Comparison of ENCODE assay signal across 9 cellular contexts in genomic region chr14:64541971-64542838, GRCh38. TPM values are rescaled to one million over a fixed set of nuclear protein-coding genes. Genes with fewer than 3 reads are reported as not detected.
A peak's percentile ranks its signal among the peaks of the same experiment; 100 is the strongest.
DNase-seq lines count a peak whose midpoint lies in the region; ATAC-seq and TF ChIP-seq lines count a peak whose summit lies in the region.
"Had no signal": no experiment of that assay in that cellular context is flagged by ENCODE, and none has a peak within 500 bp of the region (broad histone marks: within the 10 kb centered on the region; RNA-seq: fewer than 3 reads in every experiment).

No MANE protein-coding gene starts in this region.

- peaks cover 6% of the 10 kb centered on the region for H3K4me1 Mint-ChIP-seq in MCF 10A (ENCODE audit: insufficient read depth, unreplicated experiment)

- TF ChIP-seq CTCF in breast epithelium (IDR thresholded peaks at IDR 0.05) (no peak), MCF 10A (IDR thresholded peaks at IDR 0.05; ENCODE audit: unreplicated experiment) (no peak)

- no TSS peak for BruUV-seq in MCF 10A (replicated peaks; lab: Mats Ljungman, UMichigan)

- no peaks in the 10 kb centered on the region for H3K27me3 Mint-ChIP-seq in MCF 10A (ENCODE audit: insufficient read depth, unreplicated experiment)

- H3K9me3 Mint-ChIP-seq in MCF 10A (ENCODE audit: unreplicated experiment): no peaks in the 10 kb centered on the region

- H3K9me3 ChIP-seq in breast epithelium (peaks cover 0 to 7% of the 10 kb centered on the region in 2 donors), mesodermal cell (ENCODE audit: control insufficient read depth, low read length) (peaks cover 8% of the 10 kb centered on the region)

- H3K27ac Mint-ChIP-seq in MCF 10A (ENCODE audit: low read depth, unreplicated experiment): no peak overlapping the region

- TF ChIP-seq POLR2A in breast epithelium (IDR thresholded peaks at IDR 0.05): no peak

- H3K36me3 Mint-ChIP-seq in MCF 10A (ENCODE audit: insufficient read depth, unreplicated experiment): peaks cover 10% of the 10 kb centered on the region

- H3K36me3 ChIP-seq in breast epithelium: no peaks in the 10 kb centered on the region
- no peaks in the 10 kb centered on the region for H3K36me3 ChIP-seq in mesodermal cell (ENCODE audit: control insufficient read depth, insufficient read depth, low read length)
- no peaks in the 10 kb centered on the region for H3K36me3 ChIP-seq in urinary bladder (ENCODE audit: insufficient read depth)

- ATAC-seq in sciatic nerve (no peak), GM21619 (IDR thresholded peaks at IDR 0.05; ENCODE audit: unreplicated experiment) (no peak)

- WGBS in mesodermal cell (ENCODE audit: insufficient coverage in 2 of 2), 2 experiments: 20 to 25% methylated on average over 59 to 60 of the region's 61 CpGs
- WGBS in urinary bladder: 6% methylated on average over 61 of the region's 61 CpGs

- DNase-seq in breast epithelium (ENCODE audit: low spot score in 2 of 2): no peak
- no peak for DNase-seq in MCF 10A (ENCODE audit: unreplicated experiment)
- DNase-seq in caudate nucleus (lab: John Stamatoyannopoulos, UW): peak in 4 of 61 donors; percentile 3 to 42 (median 24)
- DNase-seq in sciatic nerve (ENCODE audit: low spot score): no peak
- no peak for DNase-seq in G401 (ENCODE audit: low spot score)
- DNase-seq: NCI-H524 treated with DMSO at 0.1 percent for 48 hours had no signal

- CTCF ChIA-PET in MCF 10A (lab: Yijun Ruan, JAX): interaction anchor here (0.5 to 5.9 kb wide), 7 partner anchors 8 to 369 kb away, joined by 3 to 53 read pairs (median 3); partner anchors contain the start of gene PPP1R36

- no peaks in the 10 kb centered on the region for H3K27me3 ChIP-seq in breast epithelium

- no peak overlapping the region for H3K4me3 Mint-ChIP-seq in MCF 10A (ENCODE audit: unreplicated experiment)

- no peaks in the 10 kb centered on the region for H3K4me1 ChIP-seq in breast epithelium
- no peaks in the 10 kb centered on the region for H3K4me1 ChIP-seq in mesodermal cell (ENCODE audit: control insufficient read depth, insufficient read depth, low read length, poor library complexity, severe bottlenecking)
- no peaks in the 10 kb centered on the region for H3K4me1 ChIP-seq in urinary bladder (ENCODE audit: insufficient read depth)

- POLR2A ChIA-PET in MCF 10A (lab: Yijun Ruan, JAX): interaction anchor here (0.7 to 2.7 kb wide), 4 partner anchors 21 to 124 kb away, joined by 3 to 14 read pairs (median 5); no protein-coding TSS in a partner anchor

- no peak overlapping the region for H3K27ac ChIP-seq in breast epithelium
- peak overlapping the region; percentile 27 for H3K27ac ChIP-seq in caudate nucleus (ENCODE audit: low read depth, low read length)
- H3K27ac ChIP-seq in mesodermal cell (ENCODE audit: low read depth, low read length, severe bottlenecking): no peak overlapping the region
- no peak overlapping the region for H3K27ac ChIP-seq in urinary bladder (ENCODE audit: low read depth)

- intact Hi-C loops in breast epithelium (cut with DNase I; ENCODE audit: low total_unique reads) (no loop called here), MCF 10A (cut with micrococcal nuclease) (loop anchor here (2.0 kb wide), 1 partner anchor 223 kb away; no protein-coding TSS in a partner anchor), sciatic nerve (cut with DNase I) (loop anchor here (5.0 kb wide), 1 partner anchor 95 kb away; no protein-coding TSS in a partner anchor)

- H3K4me3 ChIP-seq in breast epithelium (peak overlapping the region; percentile 51 to 76 (median 71)), mesodermal cell (ENCODE audit: extremely low read depth, insufficient read depth, low read length, poor library complexity, severe bottlenecking) (peak overlapping the region; percentile 49), urinary bladder (ENCODE audit: low read depth, low read length) (peak overlapping the region; percentile 33)

- in situ Hi-C loops in G401 (cut with HindIII; ENCODE audit: low sequenced_read_pairs): no loop called here

RNA-seq across cellular contexts. Expression of gene HSPA2, which starts 1.7 kb away (rescaled TPM):
- total RNA-seq in breast epithelium (10 to 100 TPM; 12.2 to 33.1 (median 17.9) TPM), MCF 10A (2022) (0.51 and 0.56 TPM in 2 replicates), urinary bladder (50.8 TPM), sciatic nerve (71.5 TPM)
- 53.5 TPM for polyA plus RNA-seq in mesodermal cell (2013, experiment 1 of 2)
- polyA plus RNA-seq in mesodermal cell (2013, experiment 2 of 2): 43.7 TPM
- 124 TPM for polyA plus RNA-seq in urinary bladder
- total RNA-seq in G401 (2014; rRNA removed; shearing (Covaris generic)): not detected in 2 replicates

RNA-seq across cellular contexts. Expression of gene PPP1R36, which starts 7.6 kb away (rescaled TPM):
- total RNA-seq in breast epithelium (1 to 10 TPM; 2.3 to 6.4 (median 3.4) TPM), MCF 10A (2022) (0.47 TPM in 1 of 2 replicates, not detected in the other), urinary bladder (1.8 TPM), sciatic nerve (2.5 TPM)
- 1.8 TPM for polyA plus RNA-seq in mesodermal cell (2013, experiment 1 of 2)
- polyA plus RNA-seq in mesodermal cell (2013, experiment 2 of 2): 1.2 TPM
- 0.57 TPM for polyA plus RNA-seq in urinary bladder
- total RNA-seq in G401 (2014; rRNA removed; shearing (Covaris generic)): 0.25 TPM in 1 of 2 replicates, not detected in the other

RNA-seq across cellular contexts. Expression of gene ZBTB1, which starts 37.6 kb away (rescaled TPM):
- total RNA-seq in breast epithelium (10 to 100 TPM; 53.0 to 69.1 (median 66.9) TPM), MCF 10A (2022) (26.5 and 30.9 TPM in 2 replicates), urinary bladder (96.6 TPM), sciatic nerve (64.6 TPM)
- polyA plus RNA-seq in mesodermal cell (2013, experiment 1 of 2): 30.1 TPM
- 35.1 TPM for polyA plus RNA-seq in mesodermal cell (2013, experiment 2 of 2)
- polyA plus RNA-seq in urinary bladder: 24.1 TPM
- total RNA-seq in G401 (2014; rRNA removed; shearing (Covaris generic)): 31.6 and 38.0 TPM in 2 replicates

RNA-seq across cellular contexts. Expression of gene ZBTB25, which starts 38.6 kb away (rescaled TPM):
- total RNA-seq in breast epithelium (10 to 100 TPM; 12.3 to 15.7 (median 14.4) TPM), MCF 10A (2022) (11.7 and 15.3 TPM in 2 replicates), urinary bladder (14.5 TPM), sciatic nerve (26.2 TPM)
- polyA plus RNA-seq in mesodermal cell (2013, experiment 1 of 2): 8.3 TPM
- 9.8 TPM for polyA plus RNA-seq in mesodermal cell (2013, experiment 2 of 2)
- 5.9 TPM for polyA plus RNA-seq in urinary bladder
- total RNA-seq in G401 (2014; rRNA removed; shearing (Covaris generic)): 1.2 and 3.1 TPM in 2 replicates
